In the genomic region with DNA sequence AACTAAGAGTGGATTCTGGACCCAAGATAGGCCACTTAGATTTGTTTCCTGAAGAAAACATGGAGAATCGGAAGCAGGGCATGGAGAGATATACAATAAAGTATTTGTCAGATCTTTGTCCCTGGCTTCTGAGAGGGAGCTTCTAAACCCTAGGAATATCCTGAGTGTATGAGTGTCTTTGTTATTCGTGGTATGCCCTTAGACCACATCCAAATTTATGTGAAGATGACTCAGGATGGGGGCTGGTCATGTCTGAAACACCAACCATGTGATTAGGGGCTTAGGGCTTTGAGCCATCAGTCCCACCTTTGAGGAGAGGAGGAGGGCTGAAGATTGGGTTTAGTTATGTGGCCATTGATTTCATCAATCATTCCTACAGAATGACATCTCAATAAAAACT, we compare ENCODE assay signal across 17 cellular contexts.
A peak's percentile ranks its signal among the peaks of the same experiment; 100 is the strongest.
DNase-seq lines count a peak whose midpoint lies in the region; ATAC-seq and TF ChIP-seq lines count a peak whose summit lies in the region.
"Had no signal": no experiment of that assay in that cellular context is flagged by ENCODE, and none has a peak within 500 bp of the region (broad histone marks: within the 10 kb centered on the region; RNA-seq: fewer than 3 reads in every experiment).

No MANE protein-coding gene starts in this region.

- H2BK120ac ChIP-seq in mesenchymal stem cell (ENCODE audit: low read depth, low read length), result no peak overlapping the region

- H4K91ac ChIP-seq in mesenchymal stem cell (ENCODE audit: low read length), result no peak overlapping the region

- H3K27me3 ChIP-seq in brain microvascular endothelial cell (replicated peaks), result no peaks in the 10 kb centered on the region
- H3K27me3 ChIP-seq in mesenchymal stem cell (ENCODE audit: control insufficient read depth in 1 of 2, insufficient read depth in 1 of 2, low read length in 2 of 2), result no peaks in the 10 kb centered on the region
- peaks cover 0 to 3% (median 0%) of the 10 kb centered on the region in 9 donors for H3K27me3 ChIP-seq in heart left ventricle
- H3K27me3 ChIP-seq: tibial nerve had no signal

- H3K4ac ChIP-seq in mesenchymal stem cell (ENCODE audit: low read depth in 1 of 2, low read length in 2 of 2), result no peak overlapping the region

- intact Hi-C loops in heart left ventricle (cut with DNase I), result no loop called here

- WGBS in mesenchymal stem cell, result 46% methylated on average over 2 of the region's 2 CpGs
- 57 to 64% (median 61%) methylated on average over 2 of the region's 2 CpGs for WGBS in heart left ventricle, 4 donors

- no peak overlapping the region for H2BK5ac ChIP-seq in mesenchymal stem cell (ENCODE audit: low read depth, low read length, poor library complexity, severe bottlenecking)

- H2BK12ac ChIP-seq in mesenchymal stem cell (ENCODE audit: low read length in 2 of 2), result no peak overlapping the region

- no peak overlapping the region for H3K23ac ChIP-seq in mesenchymal stem cell (ENCODE audit: low read length in 2 of 2)

- no peak for TF ChIP-seq POLR2A in heart left ventricle (IDR thresholded peaks at IDR 0.05)

- no peak for ATAC-seq in heart left ventricle
- ATAC-seq: activated CD4-positive, alpha-beta T cell treated with anti-CD3 and anti-CD28 coated beads for 36 hours; activated CD8-positive, alpha-beta memory T cell treated with anti-CD3 and anti-CD28 coated beads, Interleukin-2, amount 10 ng/mL, durations not matched to agents 7 days and 5 days; activated naive CD8-positive, alpha-beta T cell treated with anti-CD3 and anti-CD28 coated beads, Interleukin-2, amount 50 U/mL, for 24 hours; Panc1 had no signal

- H3K4me2 ChIP-seq in mesenchymal stem cell (ENCODE audit: low read length, poor library complexity, severe bottlenecking), result no peak overlapping the region

- no peak overlapping the region for H2AFZ ChIP-seq in mesenchymal stem cell (ENCODE audit: low read depth, low read length)

- H3K4me1 ChIP-seq in mesenchymal stem cell (ENCODE audit: control insufficient read depth, insufficient read depth, low read depth, low read length) (no peaks in the 10 kb centered on the region), heart left ventricle (no peaks in the 10 kb centered on the region)
- H3K4me1 ChIP-seq: tibial nerve had no signal

- H3K9ac ChIP-seq in mesenchymal stem cell (ENCODE audit: low read length), result no peak overlapping the region

- no peaks in the 10 kb centered on the region for H3K9me3 ChIP-seq in mesenchymal stem cell (ENCODE audit: control insufficient read depth, low read length)
- H3K9me3 ChIP-seq in heart left ventricle, result no peaks in the 10 kb centered on the region
- H3K9me3 ChIP-seq: tibial nerve had no signal

- H3K27ac ChIP-seq in brain microvascular endothelial cell, result no peak overlapping the region
- peak overlapping the region; percentile 16 for H3K27ac ChIP-seq in mesenchymal stem cell (ENCODE audit: low read length, poor library complexity, severe bottlenecking)
- no peak overlapping the region for H3K27ac ChIP-seq in heart left ventricle
- H3K27ac ChIP-seq: tibial nerve had no signal

- TF ChIP-seq CTCF in brain microvascular endothelial cell (IDR thresholded peaks at IDR 0.05; ENCODE audit: low read depth, low read length, missing control alignments) (no peak), heart left ventricle (IDR thresholded peaks at IDR 0.05) (no peak), GM13976 (IDR thresholded peaks at IDR 0.05; ENCODE audit: borderline replicate concordance, control extremely low read depth, extremely low read depth, insufficient read depth, missing control alignments) (no peak)

- H3K36me3 ChIP-seq in brain microvascular endothelial cell (replicated peaks), result no peaks in the 10 kb centered on the region
- H3K36me3 ChIP-seq in mesenchymal stem cell (ENCODE audit: control insufficient read depth in 1 of 2, insufficient read depth in 2 of 2, low read depth in 1 of 2, low read length in 2 of 2), result no peaks in the 10 kb centered on the region
- no peaks in the 10 kb centered on the region for H3K36me3 ChIP-seq in heart left ventricle
- H3K36me3 ChIP-seq: tibial nerve had no signal

- H3K4me3 ChIP-seq in brain microvascular endothelial cell (ENCODE audit: low read depth, low read length), result no peak overlapping the region
- no peak overlapping the region for H3K4me3 ChIP-seq in mesenchymal stem cell (ENCODE audit: insufficient read depth in 1 of 2, low read depth in 1 of 2, low read length in 2 of 2)
- H3K4me3 ChIP-seq in heart left ventricle, result no peak overlapping the region
- H3K4me3 ChIP-seq: tibial nerve had no signal

- no peak overlapping the region for H2BK15ac ChIP-seq in mesenchymal stem cell (ENCODE audit: low read depth, poor library complexity, severe bottlenecking)

- peak; percentile 44 for DNase-seq in AG08396 (ENCODE audit: low spot score)
- peak; percentile 29 for DNase-seq in LHCN-M2 (ENCODE audit: low read depth)
- DNase-seq in brain microvascular endothelial cell, result peak; percentile 49
- DNase-seq in mesenchymal stem cell, result peak; percentile 29
- DNase-seq in heart left ventricle, result no peak
- no peak for DNase-seq in GM13976 (ENCODE audit: low spot score)
- DNase-seq in T1000 (lab: John Stamatoyannopoulos, UW), result no peak
- no peak for DNase-seq in OCI-M1 (lab: John Stamatoyannopoulos, UW)
- DNase-seq: activated CD4-positive, alpha-beta T cell treated with anti-CD3 and anti-CD28 coated beads for 36 hours; activated CD8-positive, alpha-beta memory T cell treated with anti-CD3 and anti-CD28 coated beads, Interleukin-2, amount 10 ng/mL, durations not matched to agents 7 days and 5 days; activated naive CD8-positive, alpha-beta T cell treated with anti-CD3 and anti-CD28 coated beads, Interleukin-2, amount 50 U/mL, for 24 hours; effector CD8-positive, alpha-beta T cell; Karpas-422; NCI-H82; stimulated activated CD4-positive, alpha-beta T cell treated with anti-CD3 and anti-CD28 coated beads, Interleukin-15, amount 100 ng/mL, for 24 hours had no signal

- no peaks in the 10 kb centered on the region for H3K79me1 ChIP-seq in mesenchymal stem cell (replicated peaks; ENCODE audit: low read length, poor library complexity, severe bottlenecking)

- in situ Hi-C loops in brain microvascular endothelial cell (cut with HindIII; ENCODE audit: low pct_ligation_motif_present, low sequenced_read_pairs), result no loop called here
- in situ Hi-C loops in GM13976 (cut with MboI; ENCODE audit: low sequenced_read_pairs, unreplicated experiment), result no loop called here

- H3K18ac ChIP-seq in mesenchymal stem cell (ENCODE audit: low read depth in 1 of 2, low read length in 2 of 2), result no peak overlapping the region

- H4K8ac ChIP-seq in mesenchymal stem cell (ENCODE audit: low read length), result no peak overlapping the region

- H3K14ac ChIP-seq in mesenchymal stem cell (ENCODE audit: low read length in 2 of 2), result no peak overlapping the region

- no peak overlapping the region for H2AK5ac ChIP-seq in mesenchymal stem cell (ENCODE audit: low read length, severe bottlenecking)

Comparison
In these comparisons a context has a peak if more than half of its experiments do, and no peak if none do; other contexts are left out.
1. DNase-seq: peak in AG08396 (single experiment), LHCN-M2 (single experiment), brain microvascular endothelial cell (single experiment) and mesenchymal stem cell (single experiment); none in heart left ventricle (0 of 5), GM13976 (single experiment), T1000 (single experiment) and OCI-M1 (single experiment).